Comparison of ENCODE assay signal across 8 cellular contexts in genomic region chr12:132445884-132446471, GRCh38. TPM values are rescaled to one million over a fixed set of nuclear protein-coding genes. Genes with fewer than 3 reads are reported as not detected.
DNase-seq lines count a peak whose midpoint lies in the region; ATAC-seq and TF ChIP-seq lines count a peak whose summit lies in the region.

No MANE protein-coding gene starts in this region.

- H3K27ac ChIP-seq in adrenal gland: peak overlapping the region in 1 of 5 donors; percentile 61

- H3K4me1 ChIP-seq in adrenal gland (replicated peaks in 1 of 2): no peaks in the 10 kb centered on the region

- 50 to 67% (median 58%) methylated on average over 24 to 38 of the region's 38 CpGs for WGBS in adrenal gland, 4 donors

- intact Hi-C loops in Right ventricle myocardium inferior (cut with DNase I) (no loop called here), cardiac septum (cut with DNase I) (no loop called here), adrenal gland (cut with DNase I) (no loop called here)

- H3K27me3 ChIP-seq in adrenal gland: peaks cover 6% of the 10 kb centered on the region

- no peaks in the 10 kb centered on the region for H3K36me3 ChIP-seq in adrenal gland (replicated peaks in 1 of 2)

- DNase-seq in Right ventricle myocardium inferior (ENCODE audit: missing footprints): peak; percentile 77
- no peak for DNase-seq in cardiac septum (ENCODE audit: low spot score)
- DNase-seq in SHP77 treated with DMSO at 0.1 percent for 48 hours (lab: John Stamatoyannopoulos, UW): peak; percentile 98
- DNase-seq in adrenal gland: peak in 6 of 7 donors; percentile 21 to 60 (median 34)
- DNase-seq in stimulated activated CD4-positive, alpha-beta T cell treated with anti-CD3 and anti-CD28 coated beads, Interleukin-2, amount 100 ng/mL, for 4 hours (ENCODE audit: low read depth): peak; percentile 32
- DNase-seq in ACHN: no peak

- in situ Hi-C loops in ACHN (cut with HindIII; ENCODE audit: low pct_ligation_motif_present, low pct_unique_long_range_greater_than_20kb, low sequenced_read_pairs): no loop called here

- no peaks in the 10 kb centered on the region for H3K9me3 ChIP-seq in adrenal gland (replicated peaks in 1 of 3)
- H3K9me3 ChIP-seq in iPS-18c (ENCODE audit: control insufficient read depth, insufficient read depth, low read length): peaks cover 6% of the 10 kb centered on the region

- peak; percentile 47 for ATAC-seq in Right ventricle myocardium inferior
- no peak for ATAC-seq in GM21526 (IDR thresholded peaks at IDR 0.05; ENCODE audit: low FRiP score, unreplicated experiment)

- TF ChIP-seq CTCF in adrenal gland (IDR thresholded peaks at IDR 0.05): no peak

- H3K4me3 ChIP-seq in adrenal gland (no peak overlapping the region), iPS-18c (ENCODE audit: insufficient read depth, low read depth, low read length) (peak overlapping the region; percentile 53)

- TF ChIP-seq POLR2A in adrenal gland (IDR thresholded peaks at IDR 0.05): no peak

RNA-seq across cellular contexts. Expression of gene FBRSL1, which starts 44.0 kb away (rescaled TPM):
- total RNA-seq in Right ventricle myocardium inferior (51.9 TPM), cardiac septum (60.4 TPM), adrenal gland (10 to 100 TPM; 12.5 to 63.8 (median 26.9) TPM)
- 10 to 100 TPM; 10.9 to 62.3 (median 41.9) TPM for polyA plus RNA-seq in adrenal gland

Comparison
In these comparisons a context has a peak if more than half of its experiments do, and no peak if none do; other contexts are left out.
1. DNase-seq: peak in Right ventricle myocardium inferior (single experiment), SHP77 treated with DMSO at 0.1 percent for 48 hours (single experiment), adrenal gland (6 of 7) and stimulated activated CD4-positive, alpha-beta T cell treated with anti-CD3 and anti-CD28 coated beads, Interleukin-2, amount 100 ng/mL, for 4 hours (single experiment); none in cardiac septum (single experiment) and ACHN (single experiment).